ENCODE assay signal across 9 cellular contexts in the genomic region with DNA sequence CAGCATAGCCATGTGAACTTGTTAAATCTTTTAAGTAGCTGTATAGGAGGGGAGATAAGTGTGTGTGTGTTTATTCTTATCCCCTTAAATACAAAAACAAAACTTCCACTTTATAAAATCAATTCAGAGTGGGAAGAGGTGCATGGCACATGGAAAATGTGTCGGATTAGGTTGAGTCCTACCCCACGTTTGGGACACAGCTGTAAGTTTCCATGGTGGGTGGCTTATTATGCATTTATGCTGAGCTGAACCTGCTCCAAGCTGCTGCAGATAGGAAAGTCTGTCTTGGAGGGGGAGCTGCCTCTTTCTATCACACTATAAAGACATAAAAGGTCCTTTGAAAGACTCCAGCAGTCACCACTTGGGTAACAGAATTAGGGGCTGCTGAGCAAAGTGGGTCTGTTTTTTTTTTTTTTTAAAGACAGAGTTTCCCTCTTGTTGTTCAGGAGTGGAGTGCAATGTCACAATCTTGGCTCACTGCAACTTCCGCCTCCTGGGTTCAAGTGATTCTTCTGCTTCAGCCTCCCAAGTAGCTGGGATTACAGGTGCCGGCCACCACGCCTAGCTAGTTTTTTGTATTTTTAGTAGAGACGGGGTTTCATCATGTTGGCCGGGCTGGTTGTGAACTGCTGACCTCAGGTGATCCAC. TPM values are rescaled to one million over a fixed set of nuclear protein-coding genes. Genes with fewer than 3 reads are reported as not detected.
DNase-seq lines count a peak whose midpoint lies in the region; ATAC-seq and TF ChIP-seq lines count a peak whose summit lies in the region.
"Had no signal": no experiment of that assay in that cellular context is flagged by ENCODE, and none has a peak within 500 bp of the region (broad histone marks: within the 10 kb centered on the region; RNA-seq: fewer than 3 reads in every experiment).

No MANE protein-coding gene starts in this region.

- no peak for TF ChIP-seq CTCF in nephron progenitor cell (IDR thresholded peaks at IDR 0.05)
- no peak for TF ChIP-seq CTCF in type B pancreatic cell (conservative IDR thresholded peaks at IDR 0.05)

- peak overlapping the region; percentile 69 for H3K27ac ChIP-seq in duodenal mucosa (ENCODE audit: low read depth, low read length)

- H3K4me3 Mint-ChIP-seq in activated T-cell treated with anti-CD3 and anti-CD28 coated beads, Interleukin-2, amount 50 U/mL, for 24 hours = no peak overlapping the region
- H3K4me3 Mint-ChIP-seq in nephron progenitor cell (peak overlapping the region; percentile 73), type B pancreatic cell (peak overlapping the region; percentile 83)

- peaks cover 51% of the 10 kb centered on the region for H3K36me3 Mint-ChIP-seq in activated T-cell treated with anti-CD3 and anti-CD28 coated beads, Interleukin-2, amount 50 U/mL, for 24 hours (ENCODE audit: low read depth)
- peaks cover 7% of the 10 kb centered on the region for H3K36me3 Mint-ChIP-seq in nephron progenitor cell (ENCODE audit: low read depth)
- H3K36me3 Mint-ChIP-seq in type B pancreatic cell = peaks cover 26% of the 10 kb centered on the region

- H3K4me1 Mint-ChIP-seq in activated T-cell treated with anti-CD3 and anti-CD28 coated beads, Interleukin-2, amount 50 U/mL, for 24 hours (ENCODE audit: low read depth) = peaks cover 79% of the 10 kb centered on the region
- H3K4me1 Mint-ChIP-seq in nephron progenitor cell = peaks cover 98% of the 10 kb centered on the region
- peaks cover 75% of the 10 kb centered on the region for H3K4me1 Mint-ChIP-seq in type B pancreatic cell (ENCODE audit: unreplicated experiment)

- H3K27me3 Mint-ChIP-seq in activated T-cell treated with anti-CD3 and anti-CD28 coated beads, Interleukin-2, amount 50 U/mL, for 24 hours = no peaks in the 10 kb centered on the region
- H3K27me3 Mint-ChIP-seq in nephron progenitor cell (ENCODE audit: low read depth, poor library complexity) (no peaks in the 10 kb centered on the region), type B pancreatic cell (no peaks in the 10 kb centered on the region)

- no peaks in the 10 kb centered on the region for H3K9me3 Mint-ChIP-seq in activated T-cell treated with anti-CD3 and anti-CD28 coated beads, Interleukin-2, amount 50 U/mL, for 24 hours
- H3K9me3 Mint-ChIP-seq in nephron progenitor cell (no peaks in the 10 kb centered on the region), type B pancreatic cell (no peaks in the 10 kb centered on the region)

- peaks cover 90 to 93% of the 10 kb centered on the region in 2 donors for H3K4me1 ChIP-seq in duodenal mucosa (ENCODE audit: control insufficient read depth in 1 of 2, insufficient read depth in 2 of 2, low read length in 2 of 2)

- H3K27me3 ChIP-seq in duodenal mucosa (ENCODE audit: control insufficient read depth in 1 of 2, insufficient read depth in 2 of 2, low read length in 2 of 2) = no peaks in the 10 kb centered on the region

- no peak overlapping the region for H3K9ac ChIP-seq in duodenal mucosa (ENCODE audit: low read depth in 1 of 2, low read length in 2 of 2)

- peak overlapping the region; percentile 5 for H3K27ac Mint-ChIP-seq in activated T-cell treated with anti-CD3 and anti-CD28 coated beads, Interleukin-2, amount 50 U/mL, for 24 hours
- H3K27ac Mint-ChIP-seq in nephron progenitor cell (peak overlapping the region; percentile 96), type B pancreatic cell (peak overlapping the region; percentile 96)

- peak overlapping the region in 1 of 2 donors; percentile 8 for H3K4me3 ChIP-seq in duodenal mucosa (ENCODE audit: low read depth in 1 of 2, low read length in 2 of 2)

- peaks cover 4 to 13% of the 10 kb centered on the region in 2 donors for H3K36me3 ChIP-seq in duodenal mucosa (ENCODE audit: control insufficient read depth in 1 of 2, insufficient read depth in 2 of 2, low read length in 2 of 2)

- DNase-seq in activated T-cell treated with anti-CD3 and anti-CD28 coated beads, Interleukin-2, amount 50 U/mL, for 24 hours = no peak
- DNase-seq in activated T-cell treated with anti-CD3 and anti-CD28 coated beads, Interleukin-2, amount 50 U/mL, for 48 hours = no peak
- DNase-seq in nephron progenitor cell (no peak), type B pancreatic cell (ENCODE audit: extremely low spot score, unreplicated experiment) (no peak), T-helper 1 cell (no peak)
- DNase-seq: NCI-H446 treated with DMSO at 0.1 percent for 48 hours had no signal

- no peaks in the 10 kb centered on the region for H3K9me3 ChIP-seq in duodenal mucosa (ENCODE audit: control insufficient read depth in 1 of 2, low read length in 2 of 2)

- ATAC-seq in GM18873 (IDR thresholded peaks at IDR 0.05; ENCODE audit: low FRiP score, unreplicated experiment) = no peak
- no peak for ATAC-seq in GM21447 (IDR thresholded peaks at IDR 0.05; ENCODE audit: unreplicated experiment)

RNA-seq across cellular contexts. Expression of gene ACTN4, which starts 15.2 kb away (rescaled TPM):
- total RNA-seq in type B pancreatic cell (ENCODE audit: low replicate concordance) = 475 and 776 TPM in 2 replicates

RNA-seq across cellular contexts. Expression of gene EIF3K, which starts 43.6 kb away (rescaled TPM):
- 274 and 310 TPM in 2 replicates for total RNA-seq in type B pancreatic cell (ENCODE audit: low replicate concordance)

RNA-seq across cellular contexts. Expression of gene MAP4K1, which starts 44.9 kb away (rescaled TPM):
- total RNA-seq in type B pancreatic cell (ENCODE audit: low replicate concordance) = 2.4 and 16.8 TPM in 2 replicates

Comparison
In these comparisons a context has a peak if more than half of its experiments do, and no peak if none do; other contexts are left out.
1. H3K27ac Mint-ChIP-seq: peak in every context shown above with its lines; median percentile 96 in nephron progenitor cell; 96 in type B pancreatic cell; 5 in activated T-cell treated with anti-CD3 and anti-CD28 coated beads, Interleukin-2, amount 50 U/mL, for 24 hours.